In the genomic region with DNA sequence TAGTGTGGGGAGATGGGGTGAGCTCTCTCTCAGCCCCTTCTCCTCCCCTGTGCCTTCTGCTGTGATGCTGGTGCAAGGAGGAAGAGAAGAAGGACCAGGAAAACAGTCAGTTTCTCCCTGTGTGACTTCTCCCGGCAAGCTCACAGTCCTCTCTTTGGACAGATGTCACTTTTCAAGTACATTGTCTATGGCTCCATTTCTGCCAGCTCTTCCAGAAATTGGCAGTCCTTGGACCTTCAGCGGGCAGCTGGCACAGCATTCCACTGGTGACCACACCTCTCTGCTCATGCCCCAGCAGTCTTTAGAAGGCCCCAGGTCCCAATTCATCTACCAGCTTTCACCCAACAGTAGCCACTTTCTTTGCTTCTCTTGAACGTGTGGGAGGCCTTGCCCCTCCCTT, we compare ENCODE assay signal across 2 cellular contexts.
TF ChIP-seq lines count a peak whose summit lies in the region.

No MANE protein-coding gene starts in this region.

TF ChIP-seq in SK-N-SH, 30 proteins besides CTCF, POLR2A, EP300 and RAD21 (continued from another document):
- TF ChIP-seq GABPA (IDR thresholded peaks at IDR 0.05; ENCODE audit: low read depth) (no peak), POLR2AphosphoS5 (IDR thresholded peaks at IDR 0.05; ENCODE audit: low read depth, low read length) (no peak)
- TF ChIP-seq, protein P1, sequence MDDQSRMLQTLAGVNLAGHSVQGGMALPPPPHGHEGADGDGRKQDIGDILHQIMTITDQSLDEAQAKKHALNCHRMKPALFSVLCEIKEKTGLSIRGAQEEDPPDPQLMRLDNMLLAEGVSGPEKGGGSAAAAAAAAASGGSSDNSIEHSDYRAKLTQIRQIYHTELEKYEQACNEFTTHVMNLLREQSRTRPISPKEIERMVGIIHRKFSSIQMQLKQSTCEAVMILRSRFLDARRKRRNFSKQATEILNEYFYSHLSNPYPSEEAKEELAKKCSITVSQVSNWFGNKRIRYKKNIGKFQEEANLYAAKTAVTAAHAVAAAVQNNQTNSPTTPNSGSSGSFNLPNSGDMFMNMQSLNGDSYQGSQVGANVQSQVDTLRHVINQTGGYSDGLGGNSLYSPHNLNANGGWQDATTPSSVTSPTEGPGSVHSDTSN (IDR thresholded peaks at IDR 0.05), result no peak

TF ChIP-seq in HEK293T, 16 proteins besides CTCF, POLR2A, EP300 and RAD21 (continued from another document):
- TF ChIP-seq FOXK2 (IDR thresholded peaks at IDR 0.05) (no peak), NFRKB (IDR thresholded peaks at IDR 0.05) (no peak), ZNF384 (IDR thresholded peaks at IDR 0.05) (no peak), HDGF (IDR thresholded peaks at IDR 0.05; ENCODE audit: borderline replicate concordance) (no peak), TARDBP (IDR thresholded peaks at IDR 0.05) (no peak), FOXA1 (IDR thresholded peaks at IDR 0.05) (no peak), CTBP1 (IDR thresholded peaks at IDR 0.05; ENCODE audit: borderline replicate concordance) (no peak)
- TF ChIP-seq, protein P2, sequence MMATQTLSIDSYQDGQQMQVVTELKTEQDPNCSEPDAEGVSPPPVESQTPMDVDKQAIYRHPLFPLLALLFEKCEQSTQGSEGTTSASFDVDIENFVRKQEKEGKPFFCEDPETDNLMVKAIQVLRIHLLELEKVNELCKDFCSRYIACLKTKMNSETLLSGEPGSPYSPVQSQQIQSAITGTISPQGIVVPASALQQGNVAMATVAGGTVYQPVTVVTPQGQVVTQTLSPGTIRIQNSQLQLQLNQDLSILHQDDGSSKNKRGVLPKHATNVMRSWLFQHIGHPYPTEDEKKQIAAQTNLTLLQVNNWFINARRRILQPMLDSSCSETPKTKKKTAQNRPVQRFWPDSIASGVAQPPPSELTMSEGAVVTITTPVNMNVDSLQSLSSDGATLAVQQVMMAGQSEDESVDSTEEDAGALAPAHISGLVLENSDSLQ (IDR thresholded peaks at IDR 0.05), result no peak
